ENCODE assay signal across 16 cellular contexts in genomic region chr12:868722-869121, GRCh38.
DNase-seq lines count a peak whose midpoint lies in the region; ATAC-seq and TF ChIP-seq lines count a peak whose summit lies in the region.
"Had no signal": no experiment of that assay in that cellular context is flagged by ENCODE, and none has a peak within 500 bp of the region (broad histone marks: within the 10 kb centered on the region; RNA-seq: fewer than 3 reads in every experiment).

No MANE protein-coding gene starts in this region.

- H4K5ac ChIP-seq in mesendoderm (ENCODE audit: low read length), result no peak overlapping the region

- H3K23ac ChIP-seq in mesendoderm (ENCODE audit: low read length), result no peak overlapping the region

- H3K36me3 ChIP-seq in H7 (replicated peaks; ENCODE audit: control insufficient read depth, insufficient read depth, low read length), result peaks cover 9% of the 10 kb centered on the region
- H3K36me3 ChIP-seq in mesendoderm (ENCODE audit: control insufficient read depth, insufficient read depth, low read length), result no peaks in the 10 kb centered on the region

- H3K27me3 ChIP-seq in H7 (ENCODE audit: control insufficient read depth, insufficient read depth, low read length), result no peaks in the 10 kb centered on the region
- no peaks in the 10 kb centered on the region for H3K27me3 ChIP-seq in mesendoderm (ENCODE audit: insufficient read depth, low read length, poor library complexity)
- H3K27me3 ChIP-seq: suprapubic skin had no signal

- no peak overlapping the region for H2BK5ac ChIP-seq in mesendoderm (ENCODE audit: low read length)

- H3K27ac ChIP-seq in C4-2B, result no peak overlapping the region
- no peak overlapping the region for H3K27ac ChIP-seq in mesendoderm (ENCODE audit: low read depth, low read length)
- H3K27ac ChIP-seq: suprapubic skin had no signal

- no peak overlapping the region for H3K9ac ChIP-seq in mesendoderm (ENCODE audit: low read length)

- no peaks in the 10 kb centered on the region for H3K79me1 ChIP-seq in mesendoderm (ENCODE audit: low read length)

- H3K4me1 ChIP-seq in mesendoderm (ENCODE audit: control insufficient read depth, low read depth, low read length), result no peaks in the 10 kb centered on the region
- H3K4me1 ChIP-seq: suprapubic skin had no signal

- H2BK120ac ChIP-seq in mesendoderm (ENCODE audit: low read depth, low read length), result no peak overlapping the region

- H3K4me3 ChIP-seq in H7 (ENCODE audit: insufficient read depth, low read depth, low read length) (no peak overlapping the region), astrocyte of the cerebellum (ENCODE audit: low read depth, low read length) (no peak overlapping the region), mesendoderm (ENCODE audit: low read length) (no peak overlapping the region)
- H3K4me3 ChIP-seq: suprapubic skin had no signal

- H3K18ac ChIP-seq in mesendoderm (ENCODE audit: low read length), result no peak overlapping the region

- no peak overlapping the region for H2AK5ac ChIP-seq in mesendoderm (ENCODE audit: low read length)

- H3K4me2 ChIP-seq in mesendoderm (ENCODE audit: low read length), result no peak overlapping the region

- H3K4ac ChIP-seq in mesendoderm (ENCODE audit: low read depth, low read length), result no peak overlapping the region

- H2BK15ac ChIP-seq in mesendoderm (replicated peaks; ENCODE audit: low read depth), result no peak overlapping the region

- WGBS in mesendoderm (ENCODE audit: extremely low coverage, insufficient coverage, low lambda C conversion rate), result no CpG with 5 or more reads among the region's 3 CpGs

- ATAC-seq in GM21423 (IDR thresholded peaks at IDR 0.05; ENCODE audit: unreplicated experiment), result no peak
- ATAC-seq: activated T-cell treated with anti-CD3 and anti-CD28 coated beads, Interleukin-2, amount 50 U/mL, for 4 hours; sciatic nerve had no signal

- H3K56ac ChIP-seq in mesendoderm (ENCODE audit: low read length), result no peak overlapping the region

- in situ Hi-C loops in astrocyte of the cerebellum (cut with HindIII; ENCODE audit: low sequenced_read_pairs), result no loop called here

- TF ChIP-seq CTCF in C4-2B (conservative IDR thresholded peaks at IDR 0.05), result 0 out of 2 replicates have a peak, but pooled peaks have one; percentile 8
- peak; percentile 15 for TF ChIP-seq CTCF in astrocyte of the cerebellum (IDR thresholded peaks at IDR 0.05; ENCODE audit: low read depth, low read length, missing control alignments)

- DNase-seq in H7, result peak; percentile 46
- no peak for DNase-seq in astrocyte of the cerebellum (ENCODE audit: low read depth)
- peak; percentile 39 for DNase-seq in mesendoderm
- DNase-seq in CD1c-positive myeloid dendritic cell (ENCODE audit: extremely low spot score), result no peak
- no peak for DNase-seq in NCI-H128 (lab: John Stamatoyannopoulos, UW; ENCODE audit: unreplicated experiment)
- DNase-seq: activated CD4-positive, alpha-beta T cell treated with anti-CD3 and anti-CD28 coated beads, Interleukin-2, amount 50 U/mL, for 48 hours; activated T-cell treated with anti-CD3 and anti-CD28 coated beads, Interleukin-2, amount 50 U/mL, for 4 hours; CD4-positive, CD25-positive, alpha-beta regulatory T cell; GDM1; IMR-90; islet precursor cell; NCI-H1048 had no signal

- H3K79me2 ChIP-seq in mesendoderm (ENCODE audit: control insufficient read depth, insufficient read depth, low read length), result no peaks in the 10 kb centered on the region

- no peak overlapping the region for H4K8ac ChIP-seq in mesendoderm (ENCODE audit: low read depth, low read length)

Comparison
In these comparisons a context has a peak if more than half of its experiments do, and no peak if none do; other contexts are left out.
1. DNase-seq: peak in H7 (single experiment) and mesendoderm (single experiment); none in astrocyte of the cerebellum (single experiment), CD1c-positive myeloid dendritic cell (single experiment) and NCI-H128 (single experiment).